Comparison of ENCODE assay signal across 13 cellular contexts in the genomic region with DNA sequence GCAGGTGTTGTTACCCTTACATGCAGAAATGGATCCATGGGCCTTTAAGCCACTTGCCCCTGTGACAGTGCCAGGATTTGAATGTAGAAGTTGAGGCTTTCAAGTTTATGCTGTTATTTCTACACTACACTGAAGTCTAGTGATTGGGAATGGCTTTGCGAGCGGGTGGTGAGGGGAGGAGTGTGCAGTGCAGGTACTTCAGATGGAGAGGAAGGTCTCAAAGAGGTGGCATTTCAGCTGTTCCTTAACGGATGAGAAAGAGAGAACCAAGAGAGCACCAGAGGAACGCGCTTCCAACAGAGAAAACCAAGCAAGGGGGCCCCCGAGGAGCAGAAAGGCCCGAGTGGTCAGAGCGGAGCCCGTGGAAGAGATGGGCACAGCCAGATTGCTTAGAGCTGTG. TPM values are rescaled to one million over a fixed set of nuclear protein-coding genes. Genes with fewer than 3 reads are reported as not detected.
A peak's percentile ranks its signal among the peaks of the same experiment; 100 is the strongest.
DNase-seq lines count a peak whose midpoint lies in the region; ATAC-seq and TF ChIP-seq lines count a peak whose summit lies in the region.
"Had no signal": no experiment of that assay in that cellular context is flagged by ENCODE, and none has a peak within 500 bp of the region (broad histone marks: within the 10 kb centered on the region; RNA-seq: fewer than 3 reads in every experiment).

No MANE protein-coding gene starts in this region.

- H3K4me3 Mint-ChIP-seq in WTC11 (no peak overlapping the region), glutamatergic neuron (ENCODE audit: unreplicated experiment) (peak overlapping the region; percentile 46)

- H3K27me3 Mint-ChIP-seq in WTC11 (ENCODE audit: low read depth): no peaks in the 10 kb centered on the region
- H3K27me3 Mint-ChIP-seq in glutamatergic neuron (ENCODE audit: unreplicated experiment): peaks cover 3% of the 10 kb centered on the region

- peaks cover 46% of the 10 kb centered on the region for H3K4me1 ChIP-seq in prostate gland (replicated peaks)

- H3K36me3 ChIP-seq in prostate gland: no peaks in the 10 kb centered on the region
- H3K36me3 ChIP-seq: ovary had no signal

- TF ChIP-seq CTCF in C4-2B (conservative IDR thresholded peaks at IDR 0.05) (no peak), WTC11 (IDR thresholded peaks at IDR 0.05) (no peak), glutamatergic neuron (IDR thresholded peaks at IDR 0.05; ENCODE audit: partially characterized antibody, unreplicated experiment) (no peak), prostate gland (IDR thresholded peaks at IDR 0.05) (no peak)

- H3K36me3 Mint-ChIP-seq in WTC11 (peaks cover 14% of the 10 kb centered on the region), glutamatergic neuron (ENCODE audit: unreplicated experiment) (no peaks in the 10 kb centered on the region)

- no peaks in the 10 kb centered on the region for H3K27me3 ChIP-seq in prostate gland (replicated peaks; ENCODE audit: insufficient read depth)
- H3K27me3 ChIP-seq: ovary had no signal

- no peak for ATAC-seq in WTC11
- no peak for ATAC-seq in HG03571 (IDR thresholded peaks at IDR 0.05; ENCODE audit: unreplicated experiment)
- no peak for ATAC-seq in HG03442 (IDR thresholded peaks at IDR 0.05; ENCODE audit: unreplicated experiment)
- ATAC-seq in GM18868 (IDR thresholded peaks at IDR 0.05; ENCODE audit: unreplicated experiment): no peak
- ATAC-seq: activated CD4-positive, CD25-positive, alpha-beta regulatory T cell treated with anti-CD3 and anti-CD28 coated beads, Interleukin-2, amount 50 U/mL, for 24 hours had no signal

- DNase-seq in WTC11 (ENCODE audit: low spot score) (no peak), glutamatergic neuron (no peak), prostate gland (ENCODE audit: low spot score) (no peak), OCI-M1 (lab: John Stamatoyannopoulos, UW) (no peak)
- DNase-seq: activated gamma-delta T cell, ovary, SHP77 treated with DMSO at 0.1 percent for 48 hours had no signal

- H3K4me1 Mint-ChIP-seq in WTC11 (peaks cover 96% of the 10 kb centered on the region), glutamatergic neuron (ENCODE audit: low read depth, unreplicated experiment) (peaks cover 67% of the 10 kb centered on the region)

- H3K27ac Mint-ChIP-seq in WTC11 (peak overlapping the region; percentile 82), glutamatergic neuron (ENCODE audit: unreplicated experiment) (peak overlapping the region; percentile 70)

- H3K4me3 ChIP-seq in prostate gland: no peak overlapping the region
- H3K4me3 ChIP-seq: ovary had no signal

- CTCF ChIA-PET in WTC11 (lab: Charles Lee): interaction anchor here (4.7 kb wide), 1 partner anchor 58 kb away, joined by 21 read pairs; no protein-coding TSS in a partner anchor

- no peaks in the 10 kb centered on the region for H3K9me3 Mint-ChIP-seq in WTC11
- peaks cover 6% of the 10 kb centered on the region for H3K9me3 Mint-ChIP-seq in glutamatergic neuron (ENCODE audit: unreplicated experiment)

- intact Hi-C loops in prostate gland (cut with DNase I): no loop called here

- POLR2A ChIA-PET in WTC11 (lab: Charles Lee): interaction anchor here (3.3 kb wide), 1 partner anchor 12 kb away, joined by 41 read pairs; the partner anchor contains the start of gene ACTN4

- no peak for TF ChIP-seq POLR2A in prostate gland (IDR thresholded peaks at IDR 0.05)

- H3K9me3 ChIP-seq in prostate gland: no peaks in the 10 kb centered on the region
- H3K9me3 ChIP-seq: ovary had no signal

- H3K27ac ChIP-seq in C4-2B (peak overlapping the region; percentile 92; the same call in 1 of the 2 replicates), prostate gland (peak overlapping the region; percentile 89 to 95)
- H3K27ac ChIP-seq: ovary had no signal

- WGBS in prostate gland: 58% methylated on average over 9 of the region's 9 CpGs

TF ChIP-seq in WTC11, 78 proteins besides CTCF, POLR2A, EP300 and RAD21:
- TF ChIP-seq ZNF121 (CRISPR knock-in tag; IDR thresholded peaks at IDR 0.05) (no peak), HMGA2 (CRISPR knock-in tag; IDR thresholded peaks at IDR 0.05) (no peak), SOX15 (CRISPR knock-in tag; IDR thresholded peaks at IDR 0.05) (no peak), OVOL2 (CRISPR knock-in tag; IDR thresholded peaks at IDR 0.05; ENCODE audit: borderline replicate concordance) (no peak)

RNA-seq across cellular contexts. Expression of gene ACTN4, which starts 13.3 kb away (rescaled TPM):
- 484 to 511 TPM (median 506 TPM) in 3 replicates for total RNA-seq in WTC11 (2021)
- total RNA-seq in glutamatergic neuron (ENCODE audit: unreplicated experiment): 975 TPM
- total RNA-seq in prostate gland: 100 to 1,000 TPM; 312 to 330 TPM

RNA-seq across cellular contexts. Expression of gene EIF3K, which starts 41.7 kb away (rescaled TPM):
- total RNA-seq in WTC11 (2021): 389 to 416 TPM (median 410 TPM) in 3 replicates
- 247 TPM for total RNA-seq in glutamatergic neuron (ENCODE audit: unreplicated experiment)
- total RNA-seq in prostate gland: 100 to 1,000 TPM; 368 to 618 TPM

RNA-seq across cellular contexts. Expression of gene MAP4K1, which starts 43.0 kb away (rescaled TPM):
- total RNA-seq in WTC11 (2021) (14.0 to 25.0 TPM (median 24.5 TPM) in 3 replicates), glutamatergic neuron (ENCODE audit: unreplicated experiment) (6.3 TPM), prostate gland (10 to 100 TPM in 1 of 2 donors, 1 to 10 TPM in 1; 1.6 to 14.1 TPM)
- total RNA-seq: G401 had no signal
